In genomic region chr1:168735987-168736386, GRCh38 we compare ENCODE assay signal across 7 cellular contexts. TPM values are rescaled to one million over a fixed set of nuclear protein-coding genes. Genes with fewer than 3 reads are reported as not detected.
"Had no signal": no experiment of that assay in that cellular context is flagged by ENCODE, and none has a peak within 500 bp of the region (broad histone marks: within the 10 kb centered on the region; RNA-seq: fewer than 3 reads in every experiment).

No MANE protein-coding gene starts in this region.

- DNase-seq: IMR-90, KBM-7, KG1 had no signal

- ATAC-seq: HepG2, K562 had no signal

RNA-seq across cellular contexts. Expression of gene DPT, which starts 7.0 kb away (rescaled TPM):
- total RNA-seq: HepG2, HT-29, HT1080, IMR-90, K562 had no signal
